8 cellular contexts compared by ENCODE assay signal in the genomic region with DNA sequence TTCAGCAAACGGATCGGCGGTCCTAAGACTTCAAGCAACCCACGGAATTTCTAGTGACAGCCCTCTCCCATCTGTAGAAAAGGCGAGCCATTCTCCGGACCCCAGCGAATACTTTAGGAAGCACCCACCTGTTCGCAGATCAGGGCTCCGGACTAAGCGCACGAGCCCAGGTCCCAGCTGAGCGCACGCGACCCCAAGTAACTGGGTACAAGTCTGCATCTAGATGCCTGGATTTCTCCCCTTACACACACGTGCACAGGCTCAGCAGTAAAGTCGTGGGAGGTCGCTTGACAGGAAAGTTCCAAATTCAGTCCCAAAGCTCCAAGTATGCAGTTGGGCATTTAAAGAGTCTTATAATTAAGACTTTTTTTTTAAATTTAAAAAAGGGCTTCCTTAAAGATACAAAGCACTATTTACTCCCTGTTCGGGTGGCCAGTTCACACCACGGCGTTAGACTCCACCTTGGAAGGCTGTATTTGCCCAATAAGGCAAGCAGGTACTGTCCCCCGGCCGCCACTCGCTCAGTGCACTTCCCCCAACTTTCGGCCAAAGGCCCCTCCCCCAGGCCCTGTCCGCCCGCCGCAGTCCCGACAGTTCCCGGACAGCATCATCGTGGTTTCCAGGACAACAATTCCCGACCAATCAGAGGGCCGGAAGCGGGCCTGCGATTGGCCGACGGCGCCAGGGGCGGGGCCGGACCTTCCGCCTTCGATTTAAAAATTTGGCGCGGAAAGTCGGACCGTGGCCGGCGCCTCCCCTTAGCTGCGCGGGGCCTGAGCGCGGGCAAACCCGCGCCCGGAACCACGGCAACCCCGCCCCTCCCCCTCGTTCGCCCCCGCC. TPM values are rescaled to one million over a fixed set of nuclear protein-coding genes. Genes with fewer than 3 reads are reported as not detected.
DNase-seq lines count a peak whose midpoint lies in the region; ATAC-seq and TF ChIP-seq lines count a peak whose summit lies in the region.

A gene with protein sequence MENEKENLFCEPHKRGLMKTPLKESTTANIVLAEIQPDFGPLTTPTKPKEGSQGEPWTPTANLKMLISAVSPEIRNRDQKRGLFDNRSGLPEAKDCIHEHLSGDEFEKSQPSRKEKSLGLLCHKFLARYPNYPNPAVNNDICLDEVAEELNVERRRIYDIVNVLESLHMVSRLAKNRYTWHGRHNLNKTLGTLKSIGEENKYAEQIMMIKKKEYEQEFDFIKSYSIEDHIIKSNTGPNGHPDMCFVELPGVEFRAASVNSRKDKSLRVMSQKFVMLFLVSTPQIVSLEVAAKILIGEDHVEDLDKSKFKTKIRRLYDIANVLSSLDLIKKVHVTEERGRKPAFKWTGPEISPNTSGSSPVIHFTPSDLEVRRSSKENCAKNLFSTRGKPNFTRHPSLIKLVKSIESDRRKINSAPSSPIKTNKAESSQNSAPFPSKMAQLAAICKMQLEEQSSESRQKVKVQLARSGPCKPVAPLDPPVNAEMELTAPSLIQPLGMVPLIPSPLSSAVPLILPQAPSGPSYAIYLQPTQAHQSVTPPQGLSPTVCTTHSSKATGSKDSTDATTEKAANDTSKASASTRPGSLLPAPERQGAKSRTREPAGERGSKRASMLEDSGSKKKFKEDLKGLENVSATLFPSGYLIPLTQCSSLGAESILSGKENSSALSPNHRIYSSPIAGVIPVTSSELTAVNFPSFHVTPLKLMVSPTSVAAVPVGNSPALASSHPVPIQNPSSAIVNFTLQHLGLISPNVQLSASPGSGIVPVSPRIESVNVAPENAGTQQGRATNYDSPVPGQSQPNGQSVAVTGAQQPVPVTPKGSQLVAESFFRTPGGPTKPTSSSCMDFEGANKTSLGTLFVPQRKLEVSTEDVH (minus strand): TSS at position 526 of the 840 bp plus-strand sequence. CDS start 824 bp downstream, outside the sequence.

- peaks cover 16% of the 10 kb centered on the region for H3K27me3 Mint-ChIP-seq in T-helper 1 cell treated with Interleukin-12 subunit alpha and Interleukin-12 subunit beta and Interleukin-4 antibody, amounts not matched to agents 30 μg/mL and 1 μg/mL, for 36 hours (ENCODE audit: low read depth)

- peaks cover 33% of the 10 kb centered on the region for H3K4me1 Mint-ChIP-seq in T-helper 1 cell treated with Interleukin-12 subunit alpha and Interleukin-12 subunit beta and Interleukin-4 antibody, amounts not matched to agents 30 μg/mL and 1 μg/mL, for 36 hours (ENCODE audit: low read depth)

- intact Hi-C loops in vagina (cut with DNase I), result no loop called here

- TF ChIP-seq CTCF in right atrium auricular region (IDR thresholded peaks at IDR 0.05), result no peak
- TF ChIP-seq CTCF in vagina (IDR thresholded peaks at IDR 0.05), result no peak

- H3K4me3 Mint-ChIP-seq in T-helper 1 cell treated with Interleukin-12 subunit alpha and Interleukin-12 subunit beta and Interleukin-4 antibody, amounts not matched to agents 30 μg/mL and 1 μg/mL, for 36 hours, result peak within 1 kb of the TSS; percentile 94

- H3K9me3 ChIP-seq in right atrium auricular region (no peaks in the 10 kb centered on the region), vagina (no peaks in the 10 kb centered on the region)

- H3K36me3 ChIP-seq in right atrium auricular region, result no peaks in the 10 kb centered on the region
- no peaks in the 10 kb centered on the region for H3K36me3 ChIP-seq in vagina

- H3K9me3 Mint-ChIP-seq in T-helper 1 cell treated with Interleukin-12 subunit alpha and Interleukin-12 subunit beta and Interleukin-4 antibody, amounts not matched to agents 30 μg/mL and 1 μg/mL, for 36 hours, result no peaks in the 10 kb centered on the region

- H3K4me3 ChIP-seq in right atrium auricular region (peak within 1 kb of the TSS; percentile 48 to 67), vagina (peak within 1 kb of the TSS; percentile 47 to 59)

- TF ChIP-seq POLR2A in vagina (IDR thresholded peaks at IDR 0.05), result no peak

- H3K27ac Mint-ChIP-seq in T-helper 1 cell treated with Interleukin-12 subunit alpha and Interleukin-12 subunit beta and Interleukin-4 antibody, amounts not matched to agents 30 μg/mL and 1 μg/mL, for 36 hours, result peak within 1 kb of the TSS; percentile 81

- peaks cover 20% of the 10 kb centered on the region for H3K36me3 Mint-ChIP-seq in T-helper 1 cell treated with Interleukin-12 subunit alpha and Interleukin-12 subunit beta and Interleukin-4 antibody, amounts not matched to agents 30 μg/mL and 1 μg/mL, for 36 hours (ENCODE audit: low read depth)

- DNase-seq in NCI-H1694 treated with DMSO at 0.1 percent for 48 hours (lab: John Stamatoyannopoulos, UW), result peak; percentile 63
- peak; percentile 92 for DNase-seq in amniotic stem cell (lab: John Stamatoyannopoulos, UW)
- peak; percentile 90 for DNase-seq in right atrium auricular region (ENCODE audit: low spot score)
- DNase-seq in pulmonary artery endothelial cell (ENCODE audit: low read depth, low spot score), result peak; percentile 71
- DNase-seq in vagina (ENCODE audit: extremely low spot score in 2 of 2), result no peak

- ATAC-seq in GM18498 (IDR thresholded peaks at IDR 0.05; ENCODE audit: unreplicated experiment) (peak; percentile 91), HG02938 (IDR thresholded peaks at IDR 0.05; ENCODE audit: unreplicated experiment) (peak; percentile 83)

- H3K4me1 ChIP-seq in right atrium auricular region (peaks cover 0 to 40% of the 10 kb centered on the region in 2 donors), vagina (peaks cover 33% of the 10 kb centered on the region)

- H3K27me3 ChIP-seq in right atrium auricular region (peaks cover 8 to 16% of the 10 kb centered on the region in 2 donors), vagina (peaks cover 13% of the 10 kb centered on the region)

- H3K27ac ChIP-seq in right atrium auricular region (peak within 1 kb of the TSS; percentile 73 to 77), vagina (no peak within 1 kb of the TSS)

RNA-seq across cellular contexts. Expression of the gene that starts here (rescaled TPM):
- total RNA-seq in right atrium auricular region (1 to 10 TPM; 1.7 to 2.2 TPM), pulmonary artery endothelial cell (2.5 and 5.2 TPM in 2 replicates), vagina (4.2 TPM)

Comparison
In these comparisons a context has a peak if more than half of its experiments do, and no peak if none do; other contexts are left out.
1. DNase-seq: peak in NCI-H1694 treated with DMSO at 0.1 percent for 48 hours (single experiment), amniotic stem cell (single experiment), right atrium auricular region (single experiment) and pulmonary artery endothelial cell (single experiment); none in vagina (0 of 2).